ENCODE assay signal across 6 cellular contexts in genomic region chr1:60560701-60561100, GRCh38.
"Had no signal": no experiment of that assay in that cellular context is flagged by ENCODE, and none has a peak within 500 bp of the region (broad histone marks: within the 10 kb centered on the region; RNA-seq: fewer than 3 reads in every experiment).

No MANE protein-coding gene starts in this region.

- H3K4me2 ChIP-seq: GM23338 had no signal

- ATAC-seq: GM23338, HepG2 had no signal

- DNase-seq: H9, HCEC 1CT, KBM-7 had no signal

- H2AFZ ChIP-seq: GM23338 had no signal

- H3K4me3 ChIP-seq: GM23338 had no signal

- H3K27ac ChIP-seq: HL-60 had no signal
